ENCODE assay signal across 19 cellular contexts in genomic region chr12:90183201-90183600, GRCh38.
"Had no signal": no experiment of that assay in that cellular context is flagged by ENCODE, and none has a peak within 500 bp of the region (broad histone marks: within the 10 kb centered on the region; RNA-seq: fewer than 3 reads in every experiment).

No MANE protein-coding gene starts in this region.

- DNase-seq: dermis blood vessel endothelial cell; dorsolateral prefrontal cortex; effector CD4-positive, alpha-beta T cell; effector memory CD4-positive, alpha-beta T cell; foreskin keratinocyte; heart left ventricle; hippocampal formation; left cardiac atrium; left lung; left ventricle myocardium superior; lower lobe of right lung; mesenchymal stem cell; mucosa of descending colon; naive B cell; naive thymus-derived CD8-positive, alpha-beta T cell had no signal

- H3K27me3 ChIP-seq: dorsolateral prefrontal cortex, esophagus muscularis mucosa, foreskin keratinocyte, gastroesophageal sphincter, heart left ventricle, left lung had no signal

- H3K27ac ChIP-seq: coronary artery, dorsolateral prefrontal cortex, esophagus muscularis mucosa, foreskin keratinocyte, gastroesophageal sphincter, heart left ventricle, left lung, lower lobe of right lung had no signal

- H3K4me1 ChIP-seq: esophagus muscularis mucosa, foreskin keratinocyte, gastroesophageal sphincter, heart left ventricle, left lung, lower lobe of right lung had no signal

- H3K36me3 Mint-ChIP-seq: naive B cell had no signal

- H3K4me3 ChIP-seq: coronary artery, dorsolateral prefrontal cortex, esophagus muscularis mucosa, gastroesophageal sphincter, heart left ventricle, left lung, lower lobe of right lung, mucosa of descending colon had no signal

- H3K27ac Mint-ChIP-seq: mesothelial cell of epicardium; naive B cell; naive thymus-derived CD8-positive, alpha-beta T cell had no signal

- ATAC-seq: foreskin keratinocyte; gastroesophageal sphincter; heart left ventricle; left cardiac atrium; left lung; left ventricle myocardium superior; lower lobe of right lung; mucosa of descending colon; naive thymus-derived CD8-positive, alpha-beta T cell had no signal

- H3K4me1 Mint-ChIP-seq: mesothelial cell of epicardium; naive B cell; naive thymus-derived CD8-positive, alpha-beta T cell had no signal

- H3K36me3 ChIP-seq: esophagus muscularis mucosa, gastroesophageal sphincter, heart left ventricle, left lung, lower lobe of right lung had no signal

- H3K4me3 Mint-ChIP-seq: mesothelial cell of epicardium; naive B cell; naive thymus-derived CD8-positive, alpha-beta T cell had no signal
